16 cellular contexts compared by ENCODE assay signal in genomic region chr12:51441583-51441982, GRCh38. TPM values are rescaled to one million over a fixed set of nuclear protein-coding genes. Genes with fewer than 3 reads are reported as not detected.
DNase-seq lines count a peak whose midpoint lies in the region; ATAC-seq and TF ChIP-seq lines count a peak whose summit lies in the region.
"Had no signal": no experiment of that assay in that cellular context is flagged by ENCODE, and none has a peak within 500 bp of the region (broad histone marks: within the 10 kb centered on the region; RNA-seq: fewer than 3 reads in every experiment).

No MANE protein-coding gene starts in this region.

- CTCF ChIA-PET in RWPE1 (lab: Yijun Ruan, JAX): no interaction called here
- CTCF ChIA-PET in activated CD8-positive, alpha-beta T cell treated with anti-CD3 and anti-CD28 coated beads for 36 hours (lab: Charles Lee): interaction anchor here (0.7 to 0.8 kb wide), 2 partner anchors 21 to 90 kb away, joined by 3 read pairs; no protein-coding TSS in a partner anchor

- no peak overlapping the region for H3K27ac ChIP-seq in RWPE1

- no peaks in the 10 kb centered on the region for H3K36me3 Mint-ChIP-seq in activated CD8-positive, alpha-beta T cell treated with anti-CD3 and anti-CD28 coated beads for 36 hours (ENCODE audit: low read depth)
- H3K36me3 Mint-ChIP-seq: CD14-positive monocyte; natural killer cell treated with Interleukin-12 subunit alpha and Interleukin-12 subunit beta and Interleukin-15 and Interleukin-18, amount 100 ng/mL, for 72 hours had no signal

- ATAC-seq in activated CD8-positive, alpha-beta T cell treated with anti-CD3 and anti-CD28 coated beads for 36 hours: no peak
- ATAC-seq: natural killer cell treated with Interleukin-12 subunit alpha and Interleukin-12 subunit beta and Interleukin-15 and Interleukin-18, amount 100 ng/mL, for 72 hours had no signal

- no peak overlapping the region for H3K27ac Mint-ChIP-seq in activated CD8-positive, alpha-beta T cell treated with anti-CD3 and anti-CD28 coated beads for 36 hours
- H3K27ac Mint-ChIP-seq: CD14-positive monocyte; H9; natural killer cell treated with Interleukin-12 subunit alpha and Interleukin-12 subunit beta and Interleukin-15 and Interleukin-18, amount 100 ng/mL, for 72 hours had no signal

- no peak overlapping the region for H3K4me3 Mint-ChIP-seq in activated CD8-positive, alpha-beta T cell treated with anti-CD3 and anti-CD28 coated beads for 36 hours
- H3K4me3 Mint-ChIP-seq: CD14-positive monocyte; H9; natural killer cell treated with Interleukin-12 subunit alpha and Interleukin-12 subunit beta and Interleukin-15 and Interleukin-18, amount 100 ng/mL, for 72 hours had no signal

- H3K9me3 Mint-ChIP-seq in activated CD8-positive, alpha-beta T cell treated with anti-CD3 and anti-CD28 coated beads for 36 hours: no peaks in the 10 kb centered on the region
- H3K9me3 Mint-ChIP-seq: CD14-positive monocyte; H9; natural killer cell treated with Interleukin-12 subunit alpha and Interleukin-12 subunit beta and Interleukin-15 and Interleukin-18, amount 100 ng/mL, for 72 hours had no signal

- no peaks in the 10 kb centered on the region for H3K27me3 Mint-ChIP-seq in activated CD8-positive, alpha-beta T cell treated with anti-CD3 and anti-CD28 coated beads for 36 hours
- H3K27me3 Mint-ChIP-seq: natural killer cell treated with Interleukin-12 subunit alpha and Interleukin-12 subunit beta and Interleukin-15 and Interleukin-18, amount 100 ng/mL, for 72 hours had no signal

- peaks cover 12% of the 10 kb centered on the region for H3K4me1 Mint-ChIP-seq in activated CD8-positive, alpha-beta T cell treated with anti-CD3 and anti-CD28 coated beads for 36 hours (ENCODE audit: low read depth)

- TF ChIP-seq CTCF in RWPE1 (conservative IDR thresholded peaks at IDR 0.05; ENCODE audit: low read depth): no peak
- TF ChIP-seq CTCF in activated CD8-positive, alpha-beta T cell treated with anti-CD3 and anti-CD28 coated beads for 36 hours (IDR thresholded peaks at IDR 0.05): no peak

- POLR2A ChIA-PET in RWPE1 (lab: Yijun Ruan, JAX; ENCODE audit: low non-redundant PET): no interaction called here
- POLR2A ChIA-PET in activated CD8-positive, alpha-beta T cell treated with anti-CD3 and anti-CD28 coated beads for 36 hours (lab: Charles Lee): no interaction called here

- intact Hi-C loops in activated CD8-positive, alpha-beta T cell treated with anti-CD3 and anti-CD28 coated beads for 36 hours (cut with micrococcal nuclease): no loop called here

- peak; percentile 16 for DNase-seq in stimulated activated CD4-positive, alpha-beta T cell treated with anti-CD3 and anti-CD28 coated beads, Interleukin-15, amount 100 ng/mL, for 24 hours
- DNase-seq in stimulated activated CD4-positive, alpha-beta T cell treated with anti-CD3 and anti-CD28 coated beads, Interleukin-4, amount 100 ng/mL, for 1 hour: no peak
- peak; percentile 83 for DNase-seq in astrocyte of the hippocampus (ENCODE audit: low read depth, low spot score)
- DNase-seq in inferior parietal cortex (ENCODE audit: extremely low spot score): peak; percentile 78
- DNase-seq in activated CD4-positive, CD25-positive, alpha-beta regulatory T cell (lab: John Stamatoyannopoulos, UW): no peak
- no peak for DNase-seq in RWPE1 (ENCODE audit: low spot score)
- DNase-seq in activated CD8-positive, alpha-beta T cell treated with anti-CD3 and anti-CD28 coated beads for 36 hours: no peak
- no peak for DNase-seq in SHP77 (lab: John Stamatoyannopoulos, UW)
- DNase-seq: amniotic stem cell; erythroblast; H9; MG63; NCI-H524; stimulated activated naive CD4-positive, alpha-beta T cell had no signal

RNA-seq across cellular contexts. Expression of gene SLC4A8, which starts 17.0 kb away (rescaled TPM):
- 1 to 10 TPM; 1.1 to 2.7 TPM for total RNA-seq in activated CD8-positive, alpha-beta T cell treated with anti-CD3 and anti-CD28 coated beads for 36 hours

RNA-seq across cellular contexts. Expression of gene GALNT6, which starts 50.4 kb away (rescaled TPM):
- 10 to 100 TPM; 18.0 to 22.3 TPM for total RNA-seq in activated CD8-positive, alpha-beta T cell treated with anti-CD3 and anti-CD28 coated beads for 36 hours

Comparison
In these comparisons a context has a peak if more than half of its experiments do, and no peak if none do; other contexts are left out.
1. DNase-seq: peak in stimulated activated CD4-positive, alpha-beta T cell treated with anti-CD3 and anti-CD28 coated beads, Interleukin-15, amount 100 ng/mL, for 24 hours (single experiment), astrocyte of the hippocampus (single experiment) and inferior parietal cortex (single experiment); none in stimulated activated CD4-positive, alpha-beta T cell treated with anti-CD3 and anti-CD28 coated beads, Interleukin-4, amount 100 ng/mL, for 1 hour (single experiment), activated CD4-positive, CD25-positive, alpha-beta regulatory T cell (0 of 4), RWPE1 (single experiment), activated CD8-positive, alpha-beta T cell treated with anti-CD3 and anti-CD28 coated beads for 36 hours (single experiment) and SHP77 (0 of 2).